28 cellular contexts compared by ENCODE assay signal in genomic region chr20:15163632-15164031, GRCh38.
"Had no signal": no experiment of that assay in that cellular context is flagged by ENCODE, and none has a peak within 500 bp of the region (broad histone marks: within the 10 kb centered on the region; RNA-seq: fewer than 3 reads in every experiment).

No MANE protein-coding gene starts in this region.

- H3K27ac ChIP-seq: SJCRH30, SK-N-MC, VCaP had no signal

- H3K9me3 Mint-ChIP-seq: activated B cell treated with CpG ODN at 0.5 μM for 24 hours; activated naive CD4-positive, alpha-beta T cell treated with anti-CD3 and anti-CD28 coated beads, Interleukin-2, amount 10 ng/mL, durations not matched to agents 7 days and 5 days had no signal

- H3K36me3 Mint-ChIP-seq: activated CD4-positive, alpha-beta memory T cell treated with anti-CD3 and anti-CD28 coated beads for 36 hours; activated naive CD4-positive, alpha-beta T cell treated with anti-CD3 and anti-CD28 coated beads, Interleukin-2, amount 10 ng/mL, durations not matched to agents 7 days and 5 days; activated naive CD8-positive, alpha-beta T cell; brain; T-cell had no signal

- ATAC-seq: activated naive CD8-positive, alpha-beta T cell treated with anti-CD3 and anti-CD28 coated beads, Interleukin-2, amount 50 U/mL, for 24 hours; T-cell; T-helper 17 cell had no signal

- H3K4me3 ChIP-seq: SJCRH30, SK-N-MC had no signal

- H3K27ac Mint-ChIP-seq: activated B cell treated with CpG ODN at 0.5 μM for 24 hours; activated CD4-positive, alpha-beta memory T cell treated with anti-CD3 and anti-CD28 coated beads for 36 hours; activated naive CD4-positive, alpha-beta T cell treated with anti-CD3 and anti-CD28 coated beads, Interleukin-2, amount 10 ng/mL, durations not matched to agents 7 days and 5 days; activated naive CD8-positive, alpha-beta T cell; activated naive CD8-positive, alpha-beta T cell treated with anti-CD3 and anti-CD28 coated beads, Interleukin-2, amount 50 U/mL, for 24 hours; brain; T-cell; T-helper 17 cell had no signal

- H3K27me3 Mint-ChIP-seq: activated B cell treated with CpG ODN at 0.5 μM for 24 hours; activated CD4-positive, alpha-beta memory T cell treated with anti-CD3 and anti-CD28 coated beads for 36 hours; activated naive CD4-positive, alpha-beta T cell treated with anti-CD3 and anti-CD28 coated beads, Interleukin-2, amount 10 ng/mL, durations not matched to agents 7 days and 5 days; activated naive CD8-positive, alpha-beta T cell; activated naive CD8-positive, alpha-beta T cell treated with anti-CD3 and anti-CD28 coated beads, Interleukin-2, amount 50 U/mL, for 24 hours; brain; T-cell; T-helper 17 cell had no signal

- H3K4me1 ChIP-seq: SJCRH30 had no signal

- H3K9me3 ChIP-seq: SJCRH30 had no signal

- H3K4me1 Mint-ChIP-seq: brain had no signal

- H3K4me3 Mint-ChIP-seq: activated B cell treated with CpG ODN at 0.5 μM for 24 hours; activated CD4-positive, alpha-beta memory T cell treated with anti-CD3 and anti-CD28 coated beads for 36 hours; activated naive CD4-positive, alpha-beta T cell treated with anti-CD3 and anti-CD28 coated beads, Interleukin-2, amount 10 ng/mL, durations not matched to agents 7 days and 5 days; activated naive CD8-positive, alpha-beta T cell; activated naive CD8-positive, alpha-beta T cell treated with anti-CD3 and anti-CD28 coated beads, Interleukin-2, amount 50 U/mL, for 24 hours; brain; T-cell; T-helper 17 cell had no signal

- DNase-seq: activated B cell treated with CpG ODN at 0.5 μM for 24 hours; activated CD4-positive, alpha-beta memory T cell treated with anti-CD3 and anti-CD28 coated beads for 36 hours; activated CD4-positive, alpha-beta T cell treated with anti-CD3 and anti-CD28 coated beads for 4 hours; activated CD4-positive, alpha-beta T cell treated with anti-CD3 and anti-CD28 coated beads, Interleukin-2, amount 50 U/mL, for 1 hour; activated CD4-positive, CD25-positive, alpha-beta regulatory T cell treated with anti-CD3 and anti-CD28 coated beads, Interleukin-2, amount 50 U/mL, for 72 hours; activated CD8-positive, alpha-beta memory T cell treated with anti-CD3 and anti-CD28 coated beads, Interleukin-2, amount 50 U/mL, for 4 hours; activated effector memory CD4-positive, alpha-beta T cell treated with Interleukin-2 at 50 U/mL for 16 hours; activated naive CD4-positive, alpha-beta T cell treated with anti-CD3 and anti-CD28 coated beads, Interleukin-2, amount 10 ng/mL, durations not matched to agents 7 days and 5 days; activated naive CD8-positive, alpha-beta T cell treated with anti-CD3 and anti-CD28 coated beads, Interleukin-2, amount 50 U/mL, for 24 hours; activated T-cell treated with anti-CD3 and anti-CD28 coated beads for 4 hours; activated T-cell treated with anti-CD3 and anti-CD28 coated beads, Interleukin-2, amount 50 U/mL, for 48 hours; anterior cingulate cortex; central memory CD4-positive, alpha-beta T cell; NCI-H1092 treated with DMSO at 0.1 percent for 48 hours; NCI-H1694; NCI-H2081 treated with DMSO at 0.1 percent for 48 hours; NCI-H226; NCI-H524 treated with DMSO at 0.1 percent for 48 hours; NCI-H748 treated with DMSO at 0.1 percent for 48 hours; SHP77; SJCRH30; T-cell; T-helper 17 cell; T-helper 9 cell had no signal
